In genomic region chr17:62819511-62820221, GRCh38 we compare ENCODE assay signal across 8 cellular contexts. TPM values are rescaled to one million over a fixed set of nuclear protein-coding genes. Genes with fewer than 3 reads are reported as not detected.
DNase-seq lines count a peak whose midpoint lies in the region; ATAC-seq, FAIRE-seq and TF ChIP-seq lines count a peak whose summit lies in the region.

No MANE protein-coding gene starts in this region.

- ATAC-seq in HG02981 (IDR thresholded peaks at IDR 0.05; ENCODE audit: unreplicated experiment) = no peak
- ATAC-seq in GM18907 (IDR thresholded peaks at IDR 0.05; ENCODE audit: unreplicated experiment) = no peak

- TF ChIP-seq CTCF in stomach (IDR thresholded peaks at IDR 0.05) = no peak

- no peaks in the 10 kb centered on the region for H3K9me3 ChIP-seq in stomach

- FAIRE-seq in islet of Langerhans (lab: Jason Lieb, UNC) = peak; percentile 43

- H3K27me3 ChIP-seq in stomach = no peaks in the 10 kb centered on the region

- H3K27ac ChIP-seq in stomach = peak overlapping the region in 4 of 5 donors; percentile 34 to 64 (median 59)

- TF ChIP-seq POLR2A in stomach (IDR thresholded peaks at IDR 0.05) = no peak

- H3K36me3 ChIP-seq in stomach = no peaks in the 10 kb centered on the region

- H3K4me1 ChIP-seq in stomach = peaks cover 5 to 41% (median 26%) of the 10 kb centered on the region in 4 donors

- no peak for TF ChIP-seq EP300 in stomach (IDR thresholded peaks at IDR 0.05)

- intact Hi-C loops in stomach (cut with DNase I; ENCODE audit: low total_unique reads) = no loop called here

- no peak overlapping the region for H3K4me3 ChIP-seq in stomach

- DNase-seq in 8988T (peak; percentile 42), HS-27A (ENCODE audit: low read depth) (peak; percentile 66), amniotic stem cell (lab: John Stamatoyannopoulos, UW) (peak; percentile 86), stomach (peak; percentile 63), NCI-H524 (lab: John Stamatoyannopoulos, UW) (no peak)

- 9 to 14% (median 13%) methylated on average over 12 of the region's 12 CpGs for WGBS in stomach, 5 donors

RNA-seq across cellular contexts. Expression of gene MARCHF10, which starts 11.6 kb away (rescaled TPM):
- under 1 TPM in 1 of 5 donors, not detected in 4; 0.89 TPM for total RNA-seq in stomach
- polyA plus RNA-seq in stomach = under 1 TPM in 1 of 3 donors, not detected in 2; 0.31 TPM

Comparison
In these comparisons a context has a peak if more than half of its experiments do, and no peak if none do; other contexts are left out.
1. DNase-seq: peak in 8988T (single experiment), HS-27A (single experiment), amniotic stem cell (single experiment) and stomach (single experiment); none in NCI-H524 (0 of 2).